Comparison of ENCODE assay signal across 1 cellular context in genomic region chr2:96265840-96266569, GRCh38.
TF ChIP-seq lines count a peak whose summit lies in the region.

Gene CIAO1 (plus strand): TSS chr2:96266225. CDS start chr2:96266351, 126 bp downstream.
Gene TMEM127 (minus strand): TSS chr2:96265997. CDS start chr2:96265381, 616 bp downstream.

TF ChIP-seq in HEK293, 187 proteins besides CTCF, POLR2A, EP300 and RAD21 (continued from another document and continues in another):
- TF ChIP-seq ZNF518A (tag by site-specific recombination; conservative IDR thresholded peaks at IDR 0.05; ENCODE audit: low read depth) = peak; percentile 69
- TF ChIP-seq REST (tag by site-specific recombination; IDR thresholded peaks at IDR 0.05) = no peak
- no peak; the same call in 1 of the 2 replicates for TF ChIP-seq ZNF391 (tag by site-specific recombination; IDR thresholded peaks at IDR 0.05; ENCODE audit: borderline replicate concordance, low read depth)
- no peak for TF ChIP-seq ZNF558 (tag by site-specific recombination; IDR thresholded peaks at IDR 0.05)
- peak; percentile 96 for TF ChIP-seq ZBTB11 (tag by site-specific recombination; conservative IDR thresholded peaks at IDR 0.05; ENCODE audit: low read depth)
- TF ChIP-seq KLF10 (tag by site-specific recombination; IDR thresholded peaks at IDR 0.05) = no peak
- no peak for TF ChIP-seq ZNF549 (tag by site-specific recombination; IDR thresholded peaks at IDR 0.05)
- no peak for TF ChIP-seq ZNF37A (tag by site-specific recombination; IDR thresholded peaks at IDR 0.05)
- TF ChIP-seq ZIC2 (tag by site-specific recombination; IDR thresholded peaks at IDR 0.05) = peak; percentile 94
- TF ChIP-seq GLI4 (tag by site-specific recombination; IDR thresholded peaks at IDR 0.05) = no peak; the same call in 1 of the 2 replicates
- TF ChIP-seq ZNF837 (tag by site-specific recombination; IDR thresholded peaks at IDR 0.05) = no peak
- TF ChIP-seq SCRT2 (tag by site-specific recombination; IDR thresholded peaks at IDR 0.05) = 0 out of 2 replicates have a peak, but pooled peaks have one; percentile 17
- TF ChIP-seq ZNF692 (tag by site-specific recombination; IDR thresholded peaks at IDR 0.05) = peak; percentile 21
- no peak for TF ChIP-seq ZNF654 (tag by site-specific recombination; IDR thresholded peaks at IDR 0.05; ENCODE audit: low read depth)
- TF ChIP-seq ZNF362 (tag by site-specific recombination; IDR thresholded peaks at IDR 0.05) = no peak
- no peak for TF ChIP-seq ZNF155 (tag by site-specific recombination; IDR thresholded peaks at IDR 0.05)
- peak; percentile 45 for TF ChIP-seq YY2 (tag by site-specific recombination; IDR thresholded peaks at IDR 0.05)
- TF ChIP-seq ZNF398 (tag by site-specific recombination; IDR thresholded peaks at IDR 0.05) = no peak; the same call in 1 of the 2 replicates
- peak; percentile 85 for TF ChIP-seq PATZ1 (tag by site-specific recombination; IDR thresholded peaks at IDR 0.05)
- peak; percentile 58 for TF ChIP-seq ZNF335 (tag by site-specific recombination; conservative IDR thresholded peaks at IDR 0.05)
- TF ChIP-seq ZNF416 (tag by site-specific recombination; IDR thresholded peaks at IDR 0.05) = no peak
- no peak for TF ChIP-seq ATF2 (tag by site-specific recombination; IDR thresholded peaks at IDR 0.05; ENCODE audit: low read depth)
- TF ChIP-seq ZFP3 (tag by site-specific recombination; IDR thresholded peaks at IDR 0.05; ENCODE audit: low read depth) = no peak
- TF ChIP-seq ZNF76 (tag by site-specific recombination; IDR thresholded peaks at IDR 0.05; ENCODE audit: borderline replicate concordance, low read depth) = peak; percentile 97
- no peak for TF ChIP-seq ZSCAN16 (tag by site-specific recombination; IDR thresholded peaks at IDR 0.05)
- peak; percentile 98 for TF ChIP-seq ZBTB26 (tag by site-specific recombination; optimal IDR thresholded peaks at IDR 0.05)
- TF ChIP-seq HOXC10 (CRISPR knock-in tag; IDR thresholded peaks at IDR 0.05) = no peak
- peak; percentile 66; the same call in 1 of the 2 replicates for TF ChIP-seq ZNF394 (tag by site-specific recombination; IDR thresholded peaks at IDR 0.05; ENCODE audit: borderline replicate concordance)
- TF ChIP-seq ZNF174 (tag by site-specific recombination; IDR thresholded peaks at IDR 0.05) = no peak
- TF ChIP-seq ZNF776 (tag by site-specific recombination; IDR thresholded peaks at IDR 0.05; ENCODE audit: borderline replicate concordance) = no peak
- peak; percentile 78 for TF ChIP-seq ZNF629 (tag by site-specific recombination; IDR thresholded peaks at IDR 0.05)
- TF ChIP-seq ZBTB21 (tag by site-specific recombination; IDR thresholded peaks at IDR 0.05) = no peak
